8 cellular contexts compared by ENCODE assay signal in genomic region chr20:58888521-58889333, GRCh38. TPM values are rescaled to one million over a fixed set of nuclear protein-coding genes. Genes with fewer than 3 reads are reported as not detected.
DNase-seq lines count a peak whose midpoint lies in the region; ATAC-seq, FAIRE-seq and TF ChIP-seq lines count a peak whose summit lies in the region.

No MANE protein-coding gene starts in this region.

- peaks cover 2% of the 10 kb centered on the region for H3K27me3 Mint-ChIP-seq in activated T-helper 2 cell treated with anti-CD3 and anti-CD28 coated beads, Interferon-gamma antibody, Interleukin-2, Interleukin-4, amounts not matched to agents 10 μg/mL and 5 μg/mL and 100 μg/mL, durations not matched to agents 14 hours and 24 hours and 36 hours (ENCODE audit: low read depth)
- peaks cover under 1% of the 10 kb centered on the region for H3K27me3 Mint-ChIP-seq in nephron progenitor cell (ENCODE audit: low read depth, poor library complexity)
- H3K27me3 Mint-ChIP-seq in stimulated activated naive CD8-positive, alpha-beta T cell treated with anti-CD3 and anti-CD28 coated beads, Interleukin-15, amount 100 ng/mL, for 72 hours: no peaks in the 10 kb centered on the region

- H3K4me3 ChIP-seq in Peyer's patch: peak overlapping the region; percentile 79 to 98 (median 88)
- peak overlapping the region; percentile 84 for H3K4me3 ChIP-seq in fibroblast of the aortic adventitia (ENCODE audit: low read depth, low read length)

- peak overlapping the region; percentile 52 for H3K27ac Mint-ChIP-seq in activated T-helper 2 cell treated with anti-CD3 and anti-CD28 coated beads, Interferon-gamma antibody, Interleukin-2, Interleukin-4, amounts not matched to agents 10 μg/mL and 5 μg/mL and 100 μg/mL, durations not matched to agents 14 hours and 24 hours and 36 hours
- H3K27ac Mint-ChIP-seq in nephron progenitor cell: no peak overlapping the region
- H3K27ac Mint-ChIP-seq in stimulated activated naive CD8-positive, alpha-beta T cell treated with anti-CD3 and anti-CD28 coated beads, Interleukin-15, amount 100 ng/mL, for 72 hours: peak overlapping the region in 1 of 2 donors; percentile 86

- intact Hi-C loops in activated T-helper 2 cell treated with anti-CD3 and anti-CD28 coated beads, Interferon-gamma antibody, Interleukin-2, Interleukin-4, amounts not matched to agents 10 μg/mL and 5 μg/mL and 100 μg/mL, durations not matched to agents 14 hours and 24 hours and 36 hours (cut with micrococcal nuclease): no loop called here

- no peaks in the 10 kb centered on the region for H3K9me3 Mint-ChIP-seq in activated T-helper 2 cell treated with anti-CD3 and anti-CD28 coated beads, Interferon-gamma antibody, Interleukin-2, Interleukin-4, amounts not matched to agents 10 μg/mL and 5 μg/mL and 100 μg/mL, durations not matched to agents 14 hours and 24 hours and 36 hours
- peaks cover 15% of the 10 kb centered on the region for H3K9me3 Mint-ChIP-seq in nephron progenitor cell
- H3K9me3 Mint-ChIP-seq in stimulated activated naive CD8-positive, alpha-beta T cell treated with anti-CD3 and anti-CD28 coated beads, Interleukin-15, amount 100 ng/mL, for 72 hours: no peaks in the 10 kb centered on the region

- no peaks in the 10 kb centered on the region for H3K27me3 ChIP-seq in Peyer's patch

- TF ChIP-seq POLR2A in Peyer's patch (IDR thresholded peaks at IDR 0.05): peak; percentile 80 to 93

- H3K4me1 ChIP-seq in Peyer's patch: peaks cover 0 to 9% (median 2%) of the 10 kb centered on the region in 4 donors

- peaks cover 15% of the 10 kb centered on the region for H3K36me3 Mint-ChIP-seq in activated T-helper 2 cell treated with anti-CD3 and anti-CD28 coated beads, Interferon-gamma antibody, Interleukin-2, Interleukin-4, amounts not matched to agents 10 μg/mL and 5 μg/mL and 100 μg/mL, durations not matched to agents 14 hours and 24 hours and 36 hours (ENCODE audit: low read depth)
- H3K36me3 Mint-ChIP-seq in nephron progenitor cell (ENCODE audit: low read depth): peaks cover 20% of the 10 kb centered on the region

- TF ChIP-seq CTCF in Peyer's patch (IDR thresholded peaks at IDR 0.05) (no peak), fibroblast of the aortic adventitia (IDR thresholded peaks at IDR 0.05; ENCODE audit: insufficient read depth, low read length) (no peak), nephron progenitor cell (IDR thresholded peaks at IDR 0.05) (no peak)

- DNase-seq in C1 segment of cervical spinal cord (lab: John Stamatoyannopoulos, UW): peak in 12 of 14 donors; percentile 27 to 82 (median 71)
- DNase-seq in HTR-8/SVneo (ENCODE audit: insufficient read length, low spot score): peak; percentile 86
- peak; percentile 79 to 91 (median 81) for DNase-seq in Peyer's patch
- peak; percentile 80 for DNase-seq in activated T-helper 2 cell treated with anti-CD3 and anti-CD28 coated beads, Interferon-gamma antibody, Interleukin-2, Interleukin-4, amounts not matched to agents 10 μg/mL and 5 μg/mL and 100 μg/mL, durations not matched to agents 14 hours and 24 hours and 36 hours (ENCODE audit: low spot score)
- DNase-seq in fibroblast of the aortic adventitia (ENCODE audit: low read depth): peak; percentile 77
- DNase-seq in nephron progenitor cell: peak; percentile 79
- peak; percentile 79 to 83 for DNase-seq in stimulated activated naive CD8-positive, alpha-beta T cell treated with anti-CD3 and anti-CD28 coated beads, Interleukin-15, amount 100 ng/mL, for 72 hours

- no peaks in the 10 kb centered on the region for H3K9me3 ChIP-seq in Peyer's patch

- peak; percentile 37 for ATAC-seq in GM19452 (IDR thresholded peaks at IDR 0.05; ENCODE audit: unreplicated experiment)
- ATAC-seq in stimulated activated naive CD8-positive, alpha-beta T cell treated with anti-CD3 and anti-CD28 coated beads, Interleukin-15, amount 100 ng/mL, for 72 hours: peak; percentile 73

- no peaks in the 10 kb centered on the region for H3K36me3 ChIP-seq in Peyer's patch

- peak; percentile 87 for FAIRE-seq in HTR-8/SVneo (lab: Jason Lieb, UNC)

- H3K4me3 Mint-ChIP-seq in activated T-helper 2 cell treated with anti-CD3 and anti-CD28 coated beads, Interferon-gamma antibody, Interleukin-2, Interleukin-4, amounts not matched to agents 10 μg/mL and 5 μg/mL and 100 μg/mL, durations not matched to agents 14 hours and 24 hours and 36 hours (ENCODE audit: low read depth): peak overlapping the region; percentile 80
- H3K4me3 Mint-ChIP-seq in nephron progenitor cell: peak overlapping the region; percentile 86
- H3K4me3 Mint-ChIP-seq in stimulated activated naive CD8-positive, alpha-beta T cell treated with anti-CD3 and anti-CD28 coated beads, Interleukin-15, amount 100 ng/mL, for 72 hours: peak overlapping the region; percentile 86 to 87

- H3K4me1 Mint-ChIP-seq in activated T-helper 2 cell treated with anti-CD3 and anti-CD28 coated beads, Interferon-gamma antibody, Interleukin-2, Interleukin-4, amounts not matched to agents 10 μg/mL and 5 μg/mL and 100 μg/mL, durations not matched to agents 14 hours and 24 hours and 36 hours (ENCODE audit: low read depth): peaks cover 14% of the 10 kb centered on the region
- peaks cover 43% of the 10 kb centered on the region for H3K4me1 Mint-ChIP-seq in nephron progenitor cell
- H3K4me1 Mint-ChIP-seq in stimulated activated naive CD8-positive, alpha-beta T cell treated with anti-CD3 and anti-CD28 coated beads, Interleukin-15, amount 100 ng/mL, for 72 hours: peaks cover 30% of the 10 kb centered on the region

- peak overlapping the region; percentile 95 to 99 (median 98) for H3K27ac ChIP-seq in Peyer's patch

RNA-seq across cellular contexts. Expression of gene GNAS, which starts 36.2 kb away (rescaled TPM):
- total RNA-seq in Peyer's patch (100 to 1,000 TPM; 382 to 889 (median 658) TPM), fibroblast of the aortic adventitia (ENCODE audit: low replicate concordance) (417 and 474 TPM in 2 replicates)
- total RNA-seq in activated T-helper 2 cell treated with anti-CD3 and anti-CD28 coated beads, Interferon-gamma antibody, Interleukin-2, Interleukin-4, amounts not matched to agents 10 μg/mL and 5 μg/mL and 100 μg/mL, durations not matched to agents 14 hours and 24 hours and 36 hours: 598 and 599 TPM in 2 replicates

RNA-seq across cellular contexts. Expression of gene GNAS-AS1, which starts 38.0 kb away (rescaled TPM):
- total RNA-seq in Peyer's patch (1 to 10 TPM in 1 of 4 donors, under 1 TPM in 1, not detected in 2; 0.67 to 1.3 TPM), fibroblast of the aortic adventitia (ENCODE audit: low replicate concordance) (0.25 and 0.81 TPM in 2 replicates)
- 1.7 and 1.9 TPM in 2 replicates for total RNA-seq in activated T-helper 2 cell treated with anti-CD3 and anti-CD28 coated beads, Interferon-gamma antibody, Interleukin-2, Interleukin-4, amounts not matched to agents 10 μg/mL and 5 μg/mL and 100 μg/mL, durations not matched to agents 14 hours and 24 hours and 36 hours

Comparison
In these comparisons a context has a peak if more than half of its experiments do, and no peak if none do; other contexts are left out.
1. Peak in every context shown above with its lines: DNase-seq, ATAC-seq, H3K4me3 ChIP-seq and H3K27ac ChIP-seq.